ENCODE assay signal across 1 cellular context in the genomic region with DNA sequence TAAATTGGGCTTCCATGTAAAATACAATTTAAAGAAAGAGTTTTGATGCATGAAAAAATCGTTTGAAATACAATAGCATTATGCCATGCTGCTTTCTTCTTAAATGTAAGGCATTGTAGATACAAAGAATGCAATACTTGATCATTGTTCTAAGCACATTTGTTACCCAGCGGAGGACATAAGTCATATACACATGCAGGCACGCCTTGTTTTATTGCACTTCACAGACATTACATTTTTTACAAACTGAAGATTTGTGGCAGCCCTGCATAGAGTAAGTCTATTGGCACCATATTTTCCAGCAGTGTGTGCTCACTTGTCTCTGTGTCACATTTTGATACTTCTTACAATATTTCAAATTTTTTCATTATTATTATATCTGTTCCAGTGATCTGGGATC.
TF ChIP-seq lines count a peak whose summit lies in the region.

No MANE protein-coding gene starts in this region.

TF ChIP-seq in IMR-90, 13 proteins besides CTCF, POLR2A, EP300 and RAD21 (continued from another document):
- TF ChIP-seq, protein P1, sequence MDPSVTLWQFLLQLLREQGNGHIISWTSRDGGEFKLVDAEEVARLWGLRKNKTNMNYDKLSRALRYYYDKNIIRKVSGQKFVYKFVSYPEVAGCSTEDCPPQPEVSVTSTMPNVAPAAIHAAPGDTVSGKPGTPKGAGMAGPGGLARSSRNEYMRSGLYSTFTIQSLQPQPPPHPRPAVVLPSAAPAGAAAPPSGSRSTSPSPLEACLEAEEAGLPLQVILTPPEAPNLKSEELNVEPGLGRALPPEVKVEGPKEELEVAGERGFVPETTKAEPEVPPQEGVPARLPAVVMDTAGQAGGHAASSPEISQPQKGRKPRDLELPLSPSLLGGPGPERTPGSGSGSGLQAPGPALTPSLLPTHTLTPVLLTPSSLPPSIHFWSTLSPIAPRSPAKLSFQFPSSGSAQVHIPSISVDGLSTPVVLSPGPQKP (IDR thresholded peaks at IDR 0.05; ENCODE audit: borderline replicate concordance, low read depth, low read length), result no peak
- no peak for TF ChIP-seq MAZ (IDR thresholded peaks at IDR 0.05; ENCODE audit: borderline replicate concordance, low read depth, low read length)
- no peak for TF ChIP-seq RCOR1 (IDR thresholded peaks at IDR 0.05; ENCODE audit: insufficient replicate concordance, low read length)
- TF ChIP-seq, protein P2, sequence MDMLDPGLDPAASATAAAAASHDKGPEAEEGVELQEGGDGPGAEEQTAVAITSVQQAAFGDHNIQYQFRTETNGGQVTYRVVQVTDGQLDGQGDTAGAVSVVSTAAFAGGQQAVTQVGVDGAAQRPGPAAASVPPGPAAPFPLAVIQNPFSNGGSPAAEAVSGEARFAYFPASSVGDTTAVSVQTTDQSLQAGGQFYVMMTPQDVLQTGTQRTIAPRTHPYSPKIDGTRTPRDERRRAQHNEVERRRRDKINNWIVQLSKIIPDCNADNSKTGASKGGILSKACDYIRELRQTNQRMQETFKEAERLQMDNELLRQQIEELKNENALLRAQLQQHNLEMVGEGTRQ (IDR thresholded peaks at IDR 0.05; ENCODE audit: low read depth, low read length), result no peak
- no peak for TF ChIP-seq CEBPB (IDR thresholded peaks at IDR 0.05; ENCODE audit: low read depth, low read length)
- TF ChIP-seq MAFK (IDR thresholded peaks at IDR 0.05; ENCODE audit: low read depth, low read length), result no peak
- TF ChIP-seq SMC3 (IDR thresholded peaks at IDR 0.05; ENCODE audit: low read depth, low read length), result no peak
- no peak for TF ChIP-seq BHLHE40 (IDR thresholded peaks at IDR 0.05; ENCODE audit: low read depth, low read length)
